Comparison of ENCODE assay signal across 8 cellular contexts in genomic region chr2:238106698-238107524, GRCh38. TPM values are rescaled to one million over a fixed set of nuclear protein-coding genes. Genes with fewer than 3 reads are reported as not detected.
A peak's percentile ranks its signal among the peaks of the same experiment; 100 is the strongest.
DNase-seq lines count a peak whose midpoint lies in the region; ATAC-seq, FAIRE-seq and TF ChIP-seq lines count a peak whose summit lies in the region.

No MANE protein-coding gene starts in this region.

- no peak overlapping the region for H2AFZ ChIP-seq in MM.1S (ENCODE audit: low read length)
- no peak overlapping the region for H2AFZ ChIP-seq in H1 (ENCODE audit: low read length)
- no peak overlapping the region for H2AFZ ChIP-seq in smooth muscle cell (ENCODE audit: low read depth)

- TF ChIP-seq CTCF in MM.1S (IDR thresholded peaks at IDR 0.05; ENCODE audit: low read length) (no peak; the same call in 1 of the 2 replicates), H1 (IDR thresholded peaks at IDR 0.05; ENCODE audit: control extremely low read depth in 1 of 3, insufficient read depth in 1 of 3, low read depth in 1 of 3, low read length in 3 of 3) (peak in 2 of 3 experiments; percentile 46 to 50; a peak in 2 of 4 replicates), smooth muscle cell (IDR thresholded peaks at IDR 0.05; ENCODE audit: borderline replicate concordance, insufficient read depth, poor library complexity, severe bottlenecking) (no peak)

- peak; percentile 63 for FAIRE-seq in H1 (lab: Jason Lieb, UNC)

- H3K36me3 ChIP-seq in MM.1S (replicated peaks; ENCODE audit: insufficient read depth, low read length) (no peaks in the 10 kb centered on the region), H1 (ENCODE audit: control insufficient read depth in 2 of 4, insufficient read depth in 4 of 4, low read length in 3 of 4) (no peaks in the 10 kb centered on the region), smooth muscle cell (ENCODE audit: low read depth) (no peaks in the 10 kb centered on the region)

- POLR2A ChIA-PET in H1 (lab: Charles Lee; ENCODE audit: partially characterized antibody) = interaction anchor here (0.9 to 1.2 kb wide), 2 partner anchors 30 to 204 kb away, joined by 3 read pairs; no protein-coding TSS in a partner anchor

- TF ChIP-seq EP300 in H1 (IDR thresholded peaks at IDR 0.05; ENCODE audit: borderline replicate concordance in 1 of 2, low read depth in 2 of 2, low read length in 2 of 2) = no peak

- CTCF ChIA-PET in H1 (lab: Charles Lee; ENCODE audit: partially characterized antibody) = interaction anchor here (0.7 to 5.0 kb wide), 21 partner anchors 8 to 249 kb away, joined by 3 to 24 read pairs (median 4); partner anchors contain the start of genes ESPNL and KLHL30

- H3F3A ChIP-seq in MM.1S (ENCODE audit: insufficient read depth, low read length) (no peaks in the 10 kb centered on the region), smooth muscle cell (ENCODE audit: low read depth) (no peaks in the 10 kb centered on the region)

- WGBS in H1 (ENCODE audit: extremely low coverage in 1 of 2, insufficient coverage in 1 of 2, insufficient read length in 1 of 2, insufficient replicate concordance in 2 of 2, low coverage in 1 of 2, low lambda C conversion rate in 2 of 2, missing lambda C conversion rate in 1 of 2), 2 experiments = 92% methylated on average over 23 of the region's 28 CpGs; no CpG with 5 or more reads in 1 of the 2 experiments
- 87% methylated on average over 28 of the region's 28 CpGs for WGBS in smooth muscle cell (ENCODE audit: low lambda C conversion rate)

- H4K20me1 ChIP-seq in MM.1S (ENCODE audit: insufficient read depth, low read length) = no peaks in the 10 kb centered on the region
- H4K20me1 ChIP-seq in H1 (replicated peaks in 1 of 2; ENCODE audit: control insufficient read depth in 1 of 2, insufficient read depth in 2 of 2, low read length in 2 of 2) = no peaks in the 10 kb centered on the region
- H4K20me1 ChIP-seq in smooth muscle cell (ENCODE audit: low read depth) = no peaks in the 10 kb centered on the region

- H3K27ac ChIP-seq in MM.1S (ENCODE audit: low read length) (no peak overlapping the region), H1 (ENCODE audit: low read depth, low read length) (no peak overlapping the region), smooth muscle cell (ENCODE audit: low read depth) (no peak overlapping the region)

- DNase-seq in COLO668 (lab: John Stamatoyannopoulos, UW; ENCODE audit: unreplicated experiment) (peak; percentile 41), MM.1S (no peak), H1 (ENCODE audit: low read depth in 1 of 2, low spot score in 2 of 2) (peak in 1 of 2 experiments; percentile 75), NCI-H1417 (lab: John Stamatoyannopoulos, UW) (no peak), smooth muscle cell (lab: John Stamatoyannopoulos, UW; ENCODE audit: unreplicated experiment) (no peak), AML-193 (lab: John Stamatoyannopoulos, UW) (no peak)
- no peak for DNase-seq in NK-92 treated with Interleukin-12 subunit alpha and Interleukin-12 subunit beta, amount 100 ng/mL, for 24 hours (lab: John Stamatoyannopoulos, UW)

- H3K27me3 ChIP-seq in MM.1S (replicated peaks; ENCODE audit: insufficient read depth, low read length) (no peaks in the 10 kb centered on the region), H1 (replicated peaks in 1 of 4; ENCODE audit: control insufficient read depth in 3 of 4, extremely low read depth in 1 of 4, insufficient read depth in 3 of 4, low read length in 3 of 4) (no peaks in the 10 kb centered on the region; a peak in 1 of 7 replicates), smooth muscle cell (ENCODE audit: low read depth) (no peaks in the 10 kb centered on the region)

- H2BK15ac ChIP-seq in H1 (ENCODE audit: low read length) = no peak overlapping the region

- ATAC-seq in GM19372 (IDR thresholded peaks at IDR 0.05; ENCODE audit: low read depth, unreplicated experiment) = peak; percentile 28

- peak overlapping the region; percentile 45 for H4K8ac ChIP-seq in H1 (ENCODE audit: extremely low read depth, insufficient read depth, low read length)

- H2BK120ac ChIP-seq in H1 (replicated peaks; ENCODE audit: low read depth, low read length) = no peak overlapping the region

- H3K4me2 ChIP-seq in MM.1S (ENCODE audit: low read depth, low read length) (0 out of 2 replicates have a peak overlapping the region, but pooled peaks have one; percentile 6), H1 (ENCODE audit: insufficient read depth in 1 of 2, low read depth in 2 of 2, low read length in 2 of 2) (no peak overlapping the region), smooth muscle cell (no peak overlapping the region)

- H3K4me3 ChIP-seq in MM.1S (ENCODE audit: low read length) = no peak overlapping the region
- H3K4me3 ChIP-seq in H1 (ENCODE audit: extremely low read depth in 1 of 4, insufficient read depth in 2 of 4, low read depth in 3 of 4, low read length in 4 of 4) = no peak overlapping the region
- H3K4me3 ChIP-seq in smooth muscle cell = no peak overlapping the region

- H3K14ac ChIP-seq in H1 (ENCODE audit: insufficient read length) = no peak overlapping the region

- TF ChIP-seq POLR2A in H1 (IDR thresholded peaks at IDR 0.05; ENCODE audit: control extremely low read depth in 1 of 2, low read depth in 2 of 2, low read length in 2 of 2) = no peak

- H2BK5ac ChIP-seq in H1 (ENCODE audit: low read depth, low read length) = no peak overlapping the region

- no peaks in the 10 kb centered on the region for H3K9me2 ChIP-seq in MM.1S (replicated peaks; ENCODE audit: insufficient read depth, low read length)

- peak overlapping the region; percentile 78 for H3K18ac ChIP-seq in H1 (ENCODE audit: extremely low read depth, low read length)

- no peaks in the 10 kb centered on the region for H3K9me3 ChIP-seq in MM.1S (replicated peaks; ENCODE audit: insufficient read depth, low read length)
- H3K9me3 ChIP-seq in H1 (ENCODE audit: insufficient read depth in 2 of 2, low read depth in 1 of 2, low read length in 1 of 2) = no peaks in the 10 kb centered on the region
- peaks cover under 1% of the 10 kb centered on the region for H3K9me3 ChIP-seq in smooth muscle cell (replicated peaks; ENCODE audit: low read depth)

- H2BK20ac ChIP-seq in H1 (ENCODE audit: low read length) = no peak overlapping the region

- H3K9ac ChIP-seq in MM.1S (ENCODE audit: low read length) (no peak overlapping the region), H1 (replicated peaks in 1 of 4; ENCODE audit: extremely low read depth in 1 of 4, low read depth in 3 of 4, low read length in 3 of 4) (no peak overlapping the region), smooth muscle cell (ENCODE audit: low read depth) (no peak overlapping the region)

- no peak overlapping the region for H3K56ac ChIP-seq in H1 (replicated peaks; ENCODE audit: insufficient read length, low read depth, low read length)

- no peak overlapping the region for H3K23ac ChIP-seq in H1 (ENCODE audit: insufficient read length)

- peak overlapping the region; percentile 75; the same call in 1 of the 2 replicates for H2BK12ac ChIP-seq in H1 (ENCODE audit: low read depth, low read length)

- peak overlapping the region; percentile 42 for H4K91ac ChIP-seq in H1 (replicated peaks; ENCODE audit: insufficient read length, low read length)

- no peak overlapping the region for H3K4ac ChIP-seq in H1 (replicated peaks; ENCODE audit: insufficient read length, low read depth, low read length)

- no peak overlapping the region for H2AK5ac ChIP-seq in H1 (ENCODE audit: low read depth, low read length)

- peaks cover 5% of the 10 kb centered on the region for H3K4me1 ChIP-seq in MM.1S (ENCODE audit: low read length)
- H3K4me1 ChIP-seq in H1 (replicated peaks in 1 of 4; ENCODE audit: control insufficient read depth in 3 of 4, insufficient read depth in 4 of 4, low read length in 3 of 4) = peaks cover 0 to 16% (median 7%) of the 10 kb centered on the region in 4 experiments; a peak in 6 of 7 replicates
- H3K4me1 ChIP-seq in smooth muscle cell (ENCODE audit: low read depth) = no peaks in the 10 kb centered on the region

- H3K23me2 ChIP-seq in H1 (ENCODE audit: low read depth, low read length) = no peaks in the 10 kb centered on the region; the same call in 1 of the 2 replicates

- TF ChIP-seq RAD21 in H1 (IDR thresholded peaks at IDR 0.05 in 1 of 2, conservative IDR thresholded peaks at IDR 0.05 in 1 of 2; ENCODE audit: low read depth in 2 of 2, low read length in 2 of 2) = peak; percentile 66 to 67

- H3K79me1 ChIP-seq in H1 (ENCODE audit: low read depth, low read length) = no peaks in the 10 kb centered on the region

- H3K79me2 ChIP-seq in MM.1S (ENCODE audit: low read length) (no peaks in the 10 kb centered on the region), H1 (ENCODE audit: control insufficient read depth in 1 of 2, insufficient read depth in 2 of 2, low read length in 2 of 2) (no peaks in the 10 kb centered on the region), smooth muscle cell (ENCODE audit: low read depth) (no peaks in the 10 kb centered on the region)

- H4K5ac ChIP-seq in H1 (ENCODE audit: insufficient read length, low read depth, low read length) = peak overlapping the region; percentile 4

RNA-seq across cellular contexts. Expression of gene ESPNL, which starts 6.8 kb away (rescaled TPM):
- 1.3 and 1.8 TPM in 2 replicates for total RNA-seq in H1 (2021; fragmentation: NEBNext Ultra II Directional; extraction: Animal tissue kit (Norgen Biotek cat#: 25700))
- 0.68 and 1.6 TPM in 2 replicates for polyA plus RNA-seq in H1 (2011; rRNA removed)
- polyA plus RNA-seq in H1 (2011; cell fraction: cytosol; rRNA removed) = 1.3 TPM
- polyA plus RNA-seq in H1 (2011; cell fraction: nucleus; rRNA removed) = 2.8 TPM
- polyA plus RNA-seq in H1 (2012, experiment 1 of 2) = 0.54 to 1.2 TPM (median 0.82 TPM) in 4 replicates
- polyA plus RNA-seq in H1 (2012, experiment 2 of 2) = 0.66 TPM
- polyA plus RNA-seq in H1 (2013, experiment 1 of 2) = 0.75 TPM
- 0.64 TPM for polyA plus RNA-seq in H1 (2013, experiment 2 of 2)
- 0.15 and 0.60 TPM in 2 replicates for polyA minus RNA-seq in H1 (2011; rRNA and poly(A)+ RNA removed)
- 0.73 TPM for polyA minus RNA-seq in H1 (2011; cell fraction: cytosol; rRNA and poly(A)+ RNA removed)
- polyA minus RNA-seq in H1 (2011; cell fraction: nucleus; rRNA and poly(A)+ RNA removed) = 1.2 TPM
- total RNA-seq in smooth muscle cell = 0.04 and 0.31 TPM in 2 replicates
- 0.71 TPM in 1 of 2 replicates, not detected in the other for polyA plus RNA-seq in smooth muscle cell

RNA-seq across cellular contexts. Expression of gene KLHL30, which starts 31.6 kb away (rescaled TPM):
- total RNA-seq in H1 (2021; fragmentation: NEBNext Ultra II Directional; extraction: Animal tissue kit (Norgen Biotek cat#: 25700)) = 0.08 TPM in 1 of 2 replicates, not detected in the other
- polyA plus RNA-seq in H1 (2011; rRNA removed) (0.03 TPM in 1 of 2 replicates, not detected in the other), smooth muscle cell (0.17 TPM in 1 of 2 replicates, not detected in the other)
- polyA plus RNA-seq in H1 (2011; cell fraction: cytosol; rRNA removed) = 0.01 TPM
- 0.07 TPM for polyA plus RNA-seq in H1 (2011; cell fraction: nucleus; rRNA removed)
- polyA plus RNA-seq in H1 (2012, experiment 1 of 2) = not detected in 4 replicates
- not detected for polyA plus RNA-seq in H1 (2012, experiment 2 of 2)
- not detected for polyA plus RNA-seq in H1 (2013, experiment 1 of 2)
- not detected for polyA plus RNA-seq in H1 (2013, experiment 2 of 2)
- polyA minus RNA-seq in H1 (2011; rRNA and poly(A)+ RNA removed) = not detected in 2 replicates
- polyA minus RNA-seq in H1 (2011; cell fraction: cytosol; rRNA and poly(A)+ RNA removed) = not detected
- polyA minus RNA-seq in H1 (2011; cell fraction: nucleus; rRNA and poly(A)+ RNA removed) = not detected
- total RNA-seq in smooth muscle cell = 0.31 and 0.36 TPM in 2 replicates

RNA-seq across cellular contexts. Expression of gene SCLY, which starts 46.1 kb away (rescaled TPM):
- 79.0 and 83.7 TPM in 2 replicates for total RNA-seq in H1 (2021; fragmentation: NEBNext Ultra II Directional; extraction: Animal tissue kit (Norgen Biotek cat#: 25700))
- 79.5 and 111 TPM in 2 replicates for polyA plus RNA-seq in H1 (2011; rRNA removed)
- 68.5 TPM for polyA plus RNA-seq in H1 (2011; cell fraction: cytosol; rRNA removed)
- polyA plus RNA-seq in H1 (2011; cell fraction: nucleus; rRNA removed) = 100.0 TPM
- 65.1 to 71.0 TPM (median 67.4 TPM) in 4 replicates for polyA plus RNA-seq in H1 (2012, experiment 1 of 2)
- 70.8 TPM for polyA plus RNA-seq in H1 (2012, experiment 2 of 2)
- 43.4 TPM for polyA plus RNA-seq in H1 (2013, experiment 1 of 2)
- 44.4 TPM for polyA plus RNA-seq in H1 (2013, experiment 2 of 2)
- polyA minus RNA-seq in H1 (2011; rRNA and poly(A)+ RNA removed) = 63.7 and 76.3 TPM in 2 replicates
- polyA minus RNA-seq in H1 (2011; cell fraction: cytosol; rRNA and poly(A)+ RNA removed) = 40.9 TPM
- 77.6 TPM for polyA minus RNA-seq in H1 (2011; cell fraction: nucleus; rRNA and poly(A)+ RNA removed)
- 12.9 and 13.4 TPM in 2 replicates for total RNA-seq in smooth muscle cell
- polyA plus RNA-seq in smooth muscle cell = 7.6 and 10.0 TPM in 2 replicates

RNA-seq across cellular contexts. Expression of gene ERFE, which starts 51.9 kb away (rescaled TPM):
- total RNA-seq in H1 (2021; fragmentation: NEBNext Ultra II Directional; extraction: Animal tissue kit (Norgen Biotek cat#: 25700)) = 1.8 and 2.5 TPM in 2 replicates
- polyA plus RNA-seq in H1 (2011; rRNA removed) (3.6 and 5.1 TPM in 2 replicates), smooth muscle cell (0.86 and 2.4 TPM in 2 replicates)
- 4.8 TPM for polyA plus RNA-seq in H1 (2011; cell fraction: cytosol; rRNA removed)
- 10.3 TPM for polyA plus RNA-seq in H1 (2011; cell fraction: nucleus; rRNA removed)
- polyA plus RNA-seq in H1 (2012, experiment 1 of 2) = 2.8 to 3.5 TPM (median 2.8 TPM) in 4 replicates
- 3.2 TPM for polyA plus RNA-seq in H1 (2012, experiment 2 of 2)
- polyA plus RNA-seq in H1 (2013, experiment 1 of 2) = 3.1 TPM
- polyA plus RNA-seq in H1 (2013, experiment 2 of 2) = 2.8 TPM
- polyA minus RNA-seq in H1 (2011; rRNA and poly(A)+ RNA removed) = 1.1 and 1.3 TPM in 2 replicates
- 2.8 TPM for polyA minus RNA-seq in H1 (2011; cell fraction: cytosol; rRNA and poly(A)+ RNA removed)
- 1.4 TPM for polyA minus RNA-seq in H1 (2011; cell fraction: nucleus; rRNA and poly(A)+ RNA removed)
- 0.13 TPM in 1 of 2 replicates, not detected in the other for total RNA-seq in smooth muscle cell

Comparison
In these comparisons a context has a peak if more than half of its experiments do, and no peak if none do; other contexts are left out.
1. CTCF ChIP-seq: peak in H1 (2 of 3); none in MM.1S (single experiment) and smooth muscle cell (single experiment).